ENCODE assay signal across 14 cellular contexts in the genomic region with DNA sequence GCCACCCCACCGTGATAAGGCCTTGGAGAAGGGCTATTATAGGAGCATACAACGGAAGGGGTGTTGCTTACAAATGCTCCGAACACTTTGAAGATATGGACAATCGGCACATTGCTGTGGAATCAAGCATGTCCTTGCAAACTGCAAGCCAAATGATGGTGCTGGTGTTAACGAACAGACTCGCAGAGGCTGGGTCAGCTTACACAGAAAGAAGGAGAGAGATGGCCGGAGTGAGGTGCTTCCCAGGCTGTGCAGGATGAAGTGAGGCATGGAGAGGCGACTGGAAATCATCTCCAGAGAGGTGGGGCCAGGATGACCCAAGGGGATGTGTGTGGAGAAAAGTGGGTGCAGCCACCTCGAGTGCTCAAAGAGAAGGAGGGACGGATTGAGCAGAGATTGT.
"Had no signal": no experiment of that assay in that cellular context is flagged by ENCODE, and none has a peak within 500 bp of the region (broad histone marks: within the 10 kb centered on the region; RNA-seq: fewer than 3 reads in every experiment).

No MANE protein-coding gene starts in this region.

- H3K9me3 ChIP-seq: SK-N-SH had no signal

- H3K4me2 ChIP-seq: SK-N-SH had no signal

- DNase-seq: KBM-7; MV-4-11; NCI-H1048; NCI-H1105; NCI-H1436 treated with DMSO at 0.1 percent for 48 hours; NCI-H1694; NCI-H2171 treated with DMSO at 0.1 percent for 48 hours; NCI-H446 treated with DMSO at 0.1 percent for 48 hours; NCI-H82; NK-92 treated with Interleukin-12 subunit alpha and Interleukin-12 subunit beta, amount 100 ng/mL, for 24 hours; PC-3; SK-N-SH had no signal

- H3K9ac ChIP-seq: SK-N-SH had no signal

- ATAC-seq: Panc1, PC-3 had no signal

- H3K27ac ChIP-seq: RWPE1 had no signal
